Comparison of ENCODE assay signal across 10 cellular contexts in the genomic region with DNA sequence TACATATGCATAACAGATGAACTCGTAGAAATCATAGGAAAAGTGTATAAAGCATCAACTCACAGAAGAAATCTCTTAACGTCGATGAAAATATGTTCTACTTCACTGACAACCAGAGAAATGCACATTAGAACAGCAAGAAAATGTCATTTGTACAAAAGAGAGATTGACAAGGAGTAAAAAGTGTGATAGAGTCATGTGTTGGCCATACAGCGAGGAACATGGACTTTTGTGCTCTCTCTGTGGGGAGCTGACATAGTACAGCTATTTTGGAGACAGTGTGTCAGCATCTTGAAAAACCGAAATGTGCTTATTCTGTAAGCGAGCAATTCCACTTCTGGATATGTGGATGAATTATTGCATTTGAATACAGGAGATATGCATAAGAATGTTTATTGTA.
"Had no signal": no experiment of that assay in that cellular context is flagged by ENCODE, and none has a peak within 500 bp of the region (broad histone marks: within the 10 kb centered on the region; RNA-seq: fewer than 3 reads in every experiment).

No MANE protein-coding gene starts in this region.

- H2AFZ ChIP-seq: GM23248, GM23338 had no signal

- H3K9ac ChIP-seq: GM23248 had no signal

- H3K4me3 ChIP-seq: GM23248, GM23338, HAP-1 had no signal

- H3K4me1 ChIP-seq: HAP-1 had no signal

- FAIRE-seq: H1, H54 had no signal

- H3K4me2 ChIP-seq: GM23338 had no signal

- H3K36me3 ChIP-seq: HAP-1 had no signal

- DNase-seq: GM23248, GOT3, H7, H9, HCEC 1CT, HFFc6 had no signal

- H3K27ac ChIP-seq: GM23248 had no signal

- H3K9me3 ChIP-seq: HAP-1 had no signal
